23 cellular contexts compared by ENCODE assay signal in genomic region chr7:133183042-133183441, GRCh38.
"Had no signal": no experiment of that assay in that cellular context is flagged by ENCODE, and none has a peak within 500 bp of the region (broad histone marks: within the 10 kb centered on the region; RNA-seq: fewer than 3 reads in every experiment).

No MANE protein-coding gene starts in this region.

- ATAC-seq: esophagus mucosa; lower lobe of right lung; natural killer cell; sciatic nerve; stimulated activated memory B cell treated with anti-CD40 and anti-IgM and Interleukin-4, amounts not matched to agents 10 μg/mL and 1 μg/mL and 100 μg/mL, for 72 hours; upper lobe of right lung had no signal

- H3K4me3 ChIP-seq: heart right ventricle, left ventricle myocardium inferior, lower lobe of right lung, ovary, prostate gland, spleen, testis, tibial nerve, upper lobe of right lung, vagina had no signal

- H3K27me3 ChIP-seq: heart right ventricle, ovary, spleen, testis, tibial nerve, upper lobe of right lung, vagina had no signal

- H3K9me3 ChIP-seq: heart right ventricle, left ventricle myocardium inferior, lower lobe of right lung, ovary, prostate gland, spleen, testis, tibial nerve, upper lobe of right lung, vagina had no signal

- H3K27ac ChIP-seq: heart right ventricle, left ventricle myocardium inferior, lower lobe of right lung, ovary, prostate gland, spleen, testis, tibial nerve, upper lobe of right lung, vagina had no signal

- H3K4me1 ChIP-seq: heart right ventricle, left ventricle myocardium inferior, lower lobe of right lung, prostate gland, spleen, testis, tibial nerve, upper lobe of right lung, vagina had no signal

- H3K36me3 ChIP-seq: heart right ventricle, left ventricle myocardium inferior, lower lobe of right lung, ovary, prostate gland, spleen, tibial nerve, upper lobe of right lung, vagina had no signal

- DNase-seq: effector memory CD4-positive, alpha-beta T cell; heart right ventricle; hypothalamus; left ventricle myocardium inferior; lower lobe of right lung; natural killer cell; nucleus accumbens; ovary; spleen; stimulated activated CD4-positive, alpha-beta T cell treated with anti-CD3 and anti-CD28 coated beads, Interleukin-15, amount 100 ng/mL, for 24 hours; stimulated activated CD4-positive, alpha-beta T cell treated with anti-CD3 and anti-CD28 coated beads, Interleukin-1b, Interleukin-23, amount 100 ng/mL, for 48 hours; stimulated activated CD4-positive, alpha-beta T cell treated with anti-CD3 and anti-CD28 coated beads, Interleukin-4, amount 100 ng/mL, for 24 hours; testis; upper lobe of right lung had no signal

- FAIRE-seq: endometrium, frontal cortex, islet of Langerhans had no signal
